8 cellular contexts compared by ENCODE assay signal in the genomic region with DNA sequence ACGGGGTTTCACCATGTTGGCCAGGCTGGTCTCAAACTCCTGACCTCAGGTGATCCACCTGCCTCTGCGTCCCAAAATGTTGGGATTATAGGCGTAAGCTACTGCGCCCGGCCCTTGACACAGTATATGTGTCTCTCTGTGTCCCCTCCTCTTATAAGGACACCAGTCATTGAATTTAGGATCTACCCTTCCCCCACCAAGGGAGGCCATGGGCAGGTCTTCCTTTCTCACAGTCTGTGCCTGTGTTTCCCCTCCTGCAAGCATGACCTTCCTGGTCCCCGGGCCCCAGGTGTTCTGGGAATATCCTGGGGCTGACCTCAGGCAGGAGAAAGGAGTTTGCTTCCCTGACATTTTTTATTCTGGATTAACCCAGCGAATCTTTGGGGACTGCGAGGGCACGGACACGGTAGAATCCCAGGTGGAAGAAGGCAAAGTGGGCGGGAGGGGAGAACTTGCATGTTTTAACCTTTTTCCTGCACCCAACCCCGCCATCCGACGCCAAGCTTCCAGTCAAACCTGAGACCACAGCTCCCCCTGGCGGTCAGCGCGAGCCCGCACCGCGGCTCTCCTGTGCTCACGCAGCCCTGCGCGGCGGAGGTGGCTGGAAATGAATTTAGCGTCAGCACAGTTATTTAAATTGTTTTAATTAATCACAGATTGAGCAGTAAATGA. TPM values are rescaled to one million over a fixed set of nuclear protein-coding genes. Genes with fewer than 3 reads are reported as not detected.
DNase-seq lines count a peak whose midpoint lies in the region; ATAC-seq and TF ChIP-seq lines count a peak whose summit lies in the region.

No MANE protein-coding gene starts in this region.

- H3K4me3 ChIP-seq in KMS-11 (IDR thresholded peaks at IDR 0.05; ENCODE audit: insufficient read depth, low read depth, low read length), result no peak overlapping the region
- H3K4me3 ChIP-seq in mammary epithelial cell (replicated peaks in 1 of 3; ENCODE audit: insufficient read depth in 1 of 3, low read depth in 2 of 3, low read length in 3 of 3), result no peak overlapping the region

- in situ Hi-C loops in G401 (cut with HindIII; ENCODE audit: low sequenced_read_pairs), result no loop called here
- in situ Hi-C loops in mammary epithelial cell (cut with MboI; ENCODE audit: low sequenced_read_pairs in 2 of 2), result no loop called here

- dilution Hi-C loops in mammary epithelial cell (cut with HindIII; ENCODE audit: low sequenced_read_pairs), result no loop called here

- H3K79me2 ChIP-seq in KMS-11 (ENCODE audit: insufficient read depth, low read depth), result no peaks in the 10 kb centered on the region
- no peaks in the 10 kb centered on the region for H3K79me2 ChIP-seq in mammary epithelial cell (ENCODE audit: insufficient read depth, low read length)

- TF ChIP-seq CTCF in KMS-11 (conservative IDR thresholded peaks at IDR 0.05; ENCODE audit: low read depth, low read length), result peak; percentile 94
- TF ChIP-seq CTCF in mammary epithelial cell (conservative IDR thresholded peaks at IDR 0.05 in 1 of 2, IDR thresholded peaks at IDR 0.05 in 1 of 2; ENCODE audit: extremely low read depth in 1 of 2, insufficient read depth in 1 of 2, low read depth in 1 of 2, low read length in 2 of 2), result peak; percentile 39 to 75

- H4K20me1 ChIP-seq in KMS-11 (ENCODE audit: insufficient read depth) (no peaks in the 10 kb centered on the region), mammary epithelial cell (ENCODE audit: insufficient read depth, low read length) (no peaks in the 10 kb centered on the region)

- CTCF ChIA-PET in mammary epithelial cell (lab: Charles Lee; ENCODE audit: low non-redundant PET), result interaction anchor here (0.7 kb wide), 1 partner anchor 1100 kb away, joined by 5 read pairs; no protein-coding TSS in a partner anchor

- H3K4me1 ChIP-seq in KMS-11 (ENCODE audit: low read depth, poor library complexity, severe bottlenecking) (no peaks in the 10 kb centered on the region), mammary epithelial cell (ENCODE audit: insufficient read depth, low read length) (no peaks in the 10 kb centered on the region)

- peaks cover 7% of the 10 kb centered on the region for H3K9me3 ChIP-seq in mammary epithelial cell (replicated peaks; ENCODE audit: insufficient read depth, low read length)

- H3K27me3 ChIP-seq in KMS-11 (ENCODE audit: insufficient read depth, low read depth), result no peaks in the 10 kb centered on the region
- H3K27me3 ChIP-seq in mammary epithelial cell (ENCODE audit: insufficient read depth, low read length), result no peaks in the 10 kb centered on the region

- BruUV-seq in mammary epithelial cell (replicated peaks; lab: Mats Ljungman, UMichigan), result no TSS peak

- H3K36me3 ChIP-seq in KMS-11 (ENCODE audit: insufficient read depth) (no peaks in the 10 kb centered on the region), mammary epithelial cell (ENCODE audit: insufficient read depth, low read length) (no peaks in the 10 kb centered on the region)

- DNase-seq in G401 (ENCODE audit: low spot score), result peak; percentile 17
- peak; percentile 64 for DNase-seq in UCSD-AML1 (lab: John Stamatoyannopoulos, UW; ENCODE audit: unreplicated experiment)
- peak; percentile 32 for DNase-seq in mammary epithelial cell
- peak; percentile 51 to 89 for DNase-seq in left colon
- DNase-seq in stimulated activated CD4-positive, alpha-beta T cell treated with anti-CD3 and anti-CD28 coated beads, Interleukin-4, amount 100 ng/mL, for 1 hour, result peak; percentile 66
- no peak for DNase-seq in OCI-M2 (lab: John Stamatoyannopoulos, UW; ENCODE audit: unreplicated experiment)

- H3K9ac ChIP-seq in KMS-11 (no peak overlapping the region), mammary epithelial cell (ENCODE audit: insufficient read depth, low read length) (no peak overlapping the region)

- ATAC-seq in left colon, result peak; percentile 64
- no peak for ATAC-seq in HG03378 (IDR thresholded peaks at IDR 0.05; ENCODE audit: unreplicated experiment)

- H2AFZ ChIP-seq in KMS-11 (ENCODE audit: low read depth), result peak overlapping the region; percentile 41; the same call in 1 of the 2 replicates
- no peak overlapping the region for H2AFZ ChIP-seq in mammary epithelial cell (ENCODE audit: low read depth, low read length)

- H3K27ac ChIP-seq in KMS-11 (no peak overlapping the region), mammary epithelial cell (ENCODE audit: insufficient read depth, low read depth, low read length) (no peak overlapping the region)

- no peak overlapping the region for H3K4me2 ChIP-seq in KMS-11
- no peak overlapping the region for H3K4me2 ChIP-seq in mammary epithelial cell (ENCODE audit: insufficient read depth, low read depth, low read length)

- 33% methylated on average over 16 of the region's 25 CpGs for WGBS in mammary epithelial cell (ENCODE audit: low coverage, missing lambda C conversion rate)

- intact Hi-C loops in mammary epithelial cell (cut with micrococcal nuclease) (loop anchor here (1.0 to 5.0 kb wide), 3 partner anchors 182 to 609 kb away; no protein-coding TSS in a partner anchor), left colon (cut with DNase I, micrococcal nuclease) (loop anchor here in 1 of 2 donors (10.0 kb wide), 1 partner anchor 609 kb away; no protein-coding TSS in a partner anchor)

RNA-seq across cellular contexts. Expression of gene ISX, which starts 42.1 kb away (rescaled TPM):
- not detected in 2 replicates for total RNA-seq in G401 (2014; rRNA removed; shearing (Covaris generic))
- total RNA-seq in mammary epithelial cell (not detected), left colon (10 to 100 TPM; 71.5 to 91.1 TPM)
- polyA plus RNA-seq in mammary epithelial cell, result not detected
- not detected for polyA minus RNA-seq in mammary epithelial cell

Comparison
In these comparisons a context has a peak if more than half of its experiments do, and no peak if none do; other contexts are left out.
1. RNA of gene ISX, which starts 42.1 kb away (total RNA-seq): 71.5 to 91.1 TPM in left colon; not detected in G401 and not detected in mammary epithelial cell; every median in the first group is over 10 times any median in the second.